ENCODE assay signal across 8 cellular contexts in the genomic region with DNA sequence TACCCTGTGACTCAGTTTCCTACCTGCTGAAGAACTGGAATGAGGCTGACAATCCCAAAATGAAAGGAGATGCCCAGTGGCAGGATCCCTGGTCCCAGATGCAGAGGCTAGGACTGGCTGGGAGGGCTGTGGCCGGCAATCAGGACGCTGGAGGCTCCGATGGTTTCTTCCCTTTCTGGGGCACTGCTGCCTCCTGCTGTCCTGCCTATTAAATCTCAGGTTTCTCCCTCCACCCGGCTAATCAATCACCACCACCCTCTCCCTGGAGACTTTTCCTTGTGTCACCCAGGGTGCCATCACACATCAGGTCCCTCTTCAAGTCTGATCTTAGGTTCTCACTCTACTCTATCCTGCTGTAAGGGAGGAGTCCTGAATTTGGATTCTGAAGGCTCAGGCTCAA.
A peak's percentile ranks its signal among the peaks of the same experiment; 100 is the strongest.
DNase-seq lines count a peak whose midpoint lies in the region; ATAC-seq and TF ChIP-seq lines count a peak whose summit lies in the region.

No MANE protein-coding gene starts in this region.

- peaks cover 5% of the 10 kb centered on the region for H3K4me1 Mint-ChIP-seq in activated CD4-positive, alpha-beta T cell treated with anti-CD3 and anti-CD28 coated beads, Interleukin-2, amount 10 ng/mL, durations not matched to agents 24 days and 14 days

- TF ChIP-seq POLR2A in breast epithelium (IDR thresholded peaks at IDR 0.05) = no peak

- peak in 2 of 3 donors; percentile 51 to 55 for TF ChIP-seq CTCF in breast epithelium (IDR thresholded peaks at IDR 0.05)

- H3K27me3 ChIP-seq in breast epithelium = no peaks in the 10 kb centered on the region

- intact Hi-C loops in activated CD4-positive, alpha-beta T cell treated with anti-CD3 and anti-CD28 coated beads, Interleukin-2, amount 10 ng/mL, durations not matched to agents 24 days and 14 days (cut with micrococcal nuclease) = no loop called here
- intact Hi-C loops in breast epithelium (cut with DNase I; ENCODE audit: low total_unique reads) = no loop called here

- peaks cover 8% of the 10 kb centered on the region for H3K27me3 Mint-ChIP-seq in activated CD4-positive, alpha-beta T cell treated with anti-CD3 and anti-CD28 coated beads, Interleukin-2, amount 10 ng/mL, durations not matched to agents 24 days and 14 days

- H3K9me3 Mint-ChIP-seq in activated CD4-positive, alpha-beta T cell treated with anti-CD3 and anti-CD28 coated beads, Interleukin-2, amount 10 ng/mL, durations not matched to agents 24 days and 14 days = no peaks in the 10 kb centered on the region

- no peak overlapping the region for H3K4me3 Mint-ChIP-seq in activated CD4-positive, alpha-beta T cell treated with anti-CD3 and anti-CD28 coated beads, Interleukin-2, amount 10 ng/mL, durations not matched to agents 24 days and 14 days

- peak; percentile 63 for DNase-seq in activated CD4-positive, alpha-beta T cell treated with anti-CD3 and anti-CD28 coated beads, Interleukin-2, amount 10 ng/mL, durations not matched to agents 24 days and 14 days
- DNase-seq in activated CD4-positive, alpha-beta T cell treated with anti-CD3 and anti-CD28 coated beads, Interleukin-2, amount 50 U/mL, for 4 hours = no peak
- DNase-seq in NCI-H82 (lab: John Stamatoyannopoulos, UW) = peak; percentile 84
- DNase-seq in breast epithelium (ENCODE audit: low spot score in 2 of 2) = peak; percentile 22 to 59
- DNase-seq in inferior parietal cortex (ENCODE audit: extremely low spot score) = peak; percentile 58
- peak; percentile 28 for DNase-seq in smooth muscle cell of the brain vasculature (ENCODE audit: low read depth, low spot score)

- H3K36me3 Mint-ChIP-seq in activated CD4-positive, alpha-beta T cell treated with anti-CD3 and anti-CD28 coated beads, Interleukin-2, amount 10 ng/mL, durations not matched to agents 24 days and 14 days (ENCODE audit: low read depth) = no peaks in the 10 kb centered on the region

- H3K27ac ChIP-seq in breast epithelium = no peak overlapping the region

- ATAC-seq in HG02981 (IDR thresholded peaks at IDR 0.05; ENCODE audit: unreplicated experiment) (peak; percentile 41), GM19397 (IDR thresholded peaks at IDR 0.05; ENCODE audit: unreplicated experiment) (no peak)

- H3K9me3 ChIP-seq in breast epithelium = no peaks in the 10 kb centered on the region

- no peaks in the 10 kb centered on the region for H3K4me1 ChIP-seq in breast epithelium

- no peaks in the 10 kb centered on the region for H3K36me3 ChIP-seq in breast epithelium

- no peak overlapping the region for H3K27ac Mint-ChIP-seq in activated CD4-positive, alpha-beta T cell treated with anti-CD3 and anti-CD28 coated beads, Interleukin-2, amount 10 ng/mL, durations not matched to agents 24 days and 14 days

- peak overlapping the region; percentile 16 to 56 (median 39) for H3K4me3 ChIP-seq in breast epithelium

Comparison
In these comparisons a context has a peak if more than half of its experiments do, and no peak if none do; other contexts are left out.
1. DNase-seq: peak in activated CD4-positive, alpha-beta T cell treated with anti-CD3 and anti-CD28 coated beads, Interleukin-2, amount 10 ng/mL, durations not matched to agents 24 days and 14 days (single experiment), NCI-H82 (single experiment), breast epithelium (2 of 2), inferior parietal cortex (single experiment) and smooth muscle cell of the brain vasculature (single experiment); none in activated CD4-positive, alpha-beta T cell treated with anti-CD3 and anti-CD28 coated beads, Interleukin-2, amount 50 U/mL, for 4 hours (0 of 2).